ENCODE assay signal across 8 cellular contexts in the genomic region with DNA sequence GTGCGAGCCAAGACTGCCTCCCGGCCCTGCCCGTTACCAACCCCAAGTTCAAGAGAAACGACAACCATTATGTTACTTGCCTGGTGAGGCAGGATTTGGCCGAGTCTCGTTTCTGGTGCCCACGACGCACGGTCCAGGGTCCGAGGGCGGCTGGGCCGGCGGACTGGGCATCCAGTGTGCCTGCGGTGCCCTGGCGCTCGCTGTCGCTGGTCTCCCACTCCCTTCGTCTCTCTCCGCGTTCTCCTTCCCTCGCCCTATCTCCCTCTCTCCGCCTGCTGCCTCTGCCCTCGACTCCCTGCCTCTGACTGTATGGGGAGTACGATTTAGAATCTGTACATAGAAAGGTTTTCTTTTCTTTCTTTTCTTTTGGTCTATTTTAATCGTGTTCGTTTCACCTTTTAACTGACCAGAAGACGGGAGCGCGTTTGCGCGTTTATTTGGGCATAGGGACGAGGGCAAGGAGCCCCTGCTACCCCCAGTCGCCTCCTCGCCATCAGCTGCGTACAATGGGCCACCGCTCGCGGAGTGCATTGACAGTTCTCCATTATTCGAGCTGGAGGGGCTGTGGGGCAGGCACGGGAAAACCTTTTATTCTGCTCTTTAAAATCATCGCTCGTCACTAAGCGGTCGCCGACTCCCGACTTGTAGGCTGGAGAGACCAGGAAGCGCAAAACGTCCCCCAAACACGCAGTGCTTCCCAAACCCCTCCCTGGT. TPM values are rescaled to one million over a fixed set of nuclear protein-coding genes. Genes with fewer than 3 reads are reported as not detected.
A peak's percentile ranks its signal among the peaks of the same experiment; 100 is the strongest.
DNase-seq lines count a peak whose midpoint lies in the region; ATAC-seq and TF ChIP-seq lines count a peak whose summit lies in the region.

No MANE protein-coding gene starts in this region.

- intact Hi-C loops in PC-3 (cut with micrococcal nuclease): loop anchor here (1.0 to 10.0 kb wide), 9 partner anchors 63 to 896 kb away; no protein-coding TSS in a partner anchor

- H2AFZ ChIP-seq in PC-3 (ENCODE audit: low read length) (peak overlapping the region; percentile 85), neural progenitor cell (replicated peaks) (peak overlapping the region; percentile 20)

- H3K4me3 ChIP-seq in PC-3 (ENCODE audit: low read length) (peak overlapping the region; percentile 86), neural progenitor cell (peak overlapping the region; percentile 82)

- H3K4me3 Mint-ChIP-seq in neural progenitor cell: no peak overlapping the region

- peaks cover 7% of the 10 kb centered on the region for H3K27me3 Mint-ChIP-seq in neural progenitor cell (ENCODE audit: insufficient read depth, low read depth)

- CTCF ChIA-PET in PC-3 (lab: Charles Lee): no interaction called here

- POLR2A ChIA-PET in PC-3 (lab: Charles Lee; ENCODE audit: unreplicated experiment): interaction anchor here (0.7 kb wide), 1 partner anchor 215 kb away, joined by 3 read pairs; no protein-coding TSS in a partner anchor

- H3K27me3 ChIP-seq in PC-3 (ENCODE audit: low read length) (no peaks in the 10 kb centered on the region), neural progenitor cell (peaks cover 83% of the 10 kb centered on the region)

- no peaks in the 10 kb centered on the region for H3K9me3 ChIP-seq in PC-3 (ENCODE audit: low read length)
- no peaks in the 10 kb centered on the region for H3K9me3 ChIP-seq in neural progenitor cell (ENCODE audit: low read depth)

- no peaks in the 10 kb centered on the region for H3K9me2 ChIP-seq in PC-3 (replicated peaks; ENCODE audit: low read length)

- H3K36me3 ChIP-seq in PC-3 (ENCODE audit: low read depth, low read length) (peaks cover 4% of the 10 kb centered on the region; the same call in 1 of the 2 replicates), neural progenitor cell (no peaks in the 10 kb centered on the region)

- ATAC-seq in PC-3 (no peak), esophagus mucosa (peak; percentile 6), HG02678 (IDR thresholded peaks at IDR 0.05; ENCODE audit: unreplicated experiment) (no peak), HG03139 (IDR thresholded peaks at IDR 0.05; ENCODE audit: unreplicated experiment) (no peak)

- H3K9ac ChIP-seq in PC-3 (ENCODE audit: low read length): peak overlapping the region; percentile 89
- no peak overlapping the region for H3K9ac ChIP-seq in neural progenitor cell

- TF ChIP-seq CTCF in PC-3 (conservative IDR thresholded peaks at IDR 0.05; ENCODE audit: low read depth, low read length) (no peak), neural progenitor cell (IDR thresholded peaks at IDR 0.05) (no peak)

- H4K20me1 ChIP-seq in PC-3 (ENCODE audit: low read length): no peaks in the 10 kb centered on the region
- H4K20me1 ChIP-seq in neural progenitor cell (ENCODE audit: low read depth): peaks cover 4% of the 10 kb centered on the region

- H3K27ac Mint-ChIP-seq in neural progenitor cell: peak overlapping the region; percentile 97

- BruUV-seq in PC-3 (replicated peaks; lab: Mats Ljungman, UMichigan): TSS peak; percentile 76

- H3K4me1 Mint-ChIP-seq in neural progenitor cell: peaks cover 35% of the 10 kb centered on the region

- H3K27ac ChIP-seq in PC-3 (ENCODE audit: low read length): peak overlapping the region; percentile 70
- no peak overlapping the region for H3K27ac ChIP-seq in neural progenitor cell

- H3K79me2 ChIP-seq in PC-3 (ENCODE audit: low read length) (peaks cover 73% of the 10 kb centered on the region), neural progenitor cell (ENCODE audit: low read depth) (peaks cover under 1% of the 10 kb centered on the region)

- no peaks in the 10 kb centered on the region for H3K9me3 Mint-ChIP-seq in neural progenitor cell

- no peaks in the 10 kb centered on the region for H3F3A ChIP-seq in PC-3 (ENCODE audit: low read length, unreplicated experiment)
- peaks cover 64% of the 10 kb centered on the region for H3F3A ChIP-seq in neural progenitor cell (ENCODE audit: low read depth)

- H3K36me3 Mint-ChIP-seq in neural progenitor cell: no peaks in the 10 kb centered on the region

- DNase-seq in NCI-H1417 (lab: John Stamatoyannopoulos, UW) (peak; percentile 41 to 74 (median 68)), NCI-H1417 treated with DMSO at 0.1 percent for 48 hours (lab: John Stamatoyannopoulos, UW) (no peak), PC-3 (no peak), neural progenitor cell (ENCODE audit: low spot score) (peak; percentile 42), GOT3 (lab: John Stamatoyannopoulos, UW) (no peak)

- H3K4me1 ChIP-seq in PC-3 (ENCODE audit: insufficient read depth, low read length): peaks cover 25% of the 10 kb centered on the region
- peaks cover 39% of the 10 kb centered on the region for H3K4me1 ChIP-seq in neural progenitor cell

- H3K4me2 ChIP-seq in PC-3 (ENCODE audit: low read length) (peak overlapping the region; percentile 91), neural progenitor cell (peak overlapping the region; percentile 90)

RNA-seq across cellular contexts. Expression of gene NR2F1-AS1, which starts 0.5 kb away (rescaled TPM):
- total RNA-seq in PC-3 (2014; rRNA removed) (24.1 and 28.8 TPM in 2 replicates), esophagus mucosa (0.84 TPM), neural progenitor cell (ENCODE audit: low replicate concordance) (8.3 and 9.3 TPM in 2 replicates)

RNA-seq across cellular contexts. Expression of gene NR2F1, which starts 2.5 kb away (rescaled TPM):
- total RNA-seq in PC-3 (2014; rRNA removed) (88.4 and 118 TPM in 2 replicates), esophagus mucosa (2.7 TPM), neural progenitor cell (ENCODE audit: low replicate concordance) (9.1 and 21.1 TPM in 2 replicates)

Comparison
In these comparisons a context has a peak if more than half of its experiments do, and no peak if none do; other contexts are left out.
1. DNase-seq: peak in NCI-H1417 (3 of 3) and neural progenitor cell (single experiment); none in NCI-H1417 treated with DMSO at 0.1 percent for 48 hours (single experiment), PC-3 (single experiment) and GOT3 (single experiment).